8 cellular contexts compared by ENCODE assay signal in the genomic region with DNA sequence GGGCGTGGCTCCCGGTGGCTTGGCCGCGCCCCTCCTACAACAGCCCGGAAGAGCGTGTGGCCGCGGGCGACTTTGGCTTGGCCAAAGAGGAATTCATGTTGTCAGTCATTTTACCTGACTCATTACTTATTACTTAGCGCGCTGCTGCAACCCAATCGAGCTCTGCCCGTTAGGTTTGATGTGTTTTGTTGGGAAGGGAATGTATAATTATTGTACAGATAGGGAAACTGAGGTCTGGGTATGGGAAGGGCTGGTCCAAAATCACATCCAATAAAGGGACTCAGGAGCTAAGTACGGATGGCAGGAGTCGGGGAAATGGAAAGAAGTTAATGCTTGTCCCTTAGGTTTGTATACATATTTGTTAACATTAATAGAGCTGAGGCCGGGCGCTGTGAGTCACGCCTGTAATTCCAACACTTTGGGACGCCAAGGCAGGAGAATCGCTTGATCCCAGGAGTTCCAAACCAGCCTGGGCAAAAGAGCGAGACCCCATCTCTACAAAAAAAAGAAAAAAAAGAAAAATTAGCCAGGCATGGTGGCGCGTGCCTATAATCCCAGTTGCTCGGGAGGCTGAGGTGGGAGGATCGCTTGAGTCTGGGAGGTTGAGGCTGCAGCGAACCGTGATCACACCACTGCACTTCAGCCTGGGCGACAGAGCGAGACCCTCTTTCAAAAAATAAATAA. TPM values are rescaled to one million over a fixed set of nuclear protein-coding genes. Genes with fewer than 3 reads are reported as not detected.
DNase-seq lines count a peak whose midpoint lies in the region; ATAC-seq and TF ChIP-seq lines count a peak whose summit lies in the region.

No MANE protein-coding gene starts in this region.

- H3K27me3 ChIP-seq in body of pancreas (no peaks in the 10 kb centered on the region), lower lobe of right lung (ENCODE audit: low read depth) (no peaks in the 10 kb centered on the region), uterus (no peaks in the 10 kb centered on the region)

- TF ChIP-seq POLR2A in body of pancreas (IDR thresholded peaks at IDR 0.05) (no peak), uterus (IDR thresholded peaks at IDR 0.05) (no peak)

- peak; percentile 62 for DNase-seq in NCI-H2081 treated with DMSO at 0.1 percent for 48 hours (lab: John Stamatoyannopoulos, UW)
- no peak for DNase-seq in NCI-H2081 (lab: John Stamatoyannopoulos, UW)
- DNase-seq in NCI-H1048 (lab: John Stamatoyannopoulos, UW), result peak; percentile 81
- DNase-seq in body of pancreas, result peak in 1 of 4 donors; percentile 96
- DNase-seq in lower lobe of right lung, result peak; percentile 94
- peak in 1 of 2 donors; percentile 34 for DNase-seq in uterus
- DNase-seq in SW480 (ENCODE audit: low spot score), result no peak

- no peak for ATAC-seq in body of pancreas
- no peak for ATAC-seq in lower lobe of right lung
- no peak for ATAC-seq in HG02571 (IDR thresholded peaks at IDR 0.05; ENCODE audit: unreplicated experiment)

- no peak overlapping the region for H3K4me3 ChIP-seq in body of pancreas
- peak overlapping the region; percentile 98 for H3K4me3 ChIP-seq in lower lobe of right lung
- H3K4me3 ChIP-seq in uterus, result peak overlapping the region; percentile 59 to 93

- intact Hi-C loops in body of pancreas (cut with DNase I) (no loop called here), lower lobe of right lung (cut with DNase I) (no loop called here), uterus (cut with DNase I; ENCODE audit: low total_unique reads) (no loop called here)

- TF ChIP-seq CTCF in body of pancreas (IDR thresholded peaks at IDR 0.05) (no peak), lower lobe of right lung (IDR thresholded peaks at IDR 0.05) (no peak), uterus (IDR thresholded peaks at IDR 0.05) (no peak)

- H3K27ac ChIP-seq in body of pancreas (peak overlapping the region; percentile 96 to 100 (median 98)), lower lobe of right lung (peak overlapping the region; percentile 100), uterus (peak overlapping the region; percentile 97 to 99)

- no peaks in the 10 kb centered on the region for H3K9me3 ChIP-seq in body of pancreas
- no peaks in the 10 kb centered on the region for H3K9me3 ChIP-seq in lower lobe of right lung
- H3K9me3 ChIP-seq in uterus, result no peaks in the 10 kb centered on the region

- WGBS in body of pancreas, 2 donors, result 41 to 49% methylated on average over 25 to 29 of the region's 29 CpGs

- peaks cover under 1 to 2% of the 10 kb centered on the region in 2 donors for H3K36me3 ChIP-seq in body of pancreas (replicated peaks in 1 of 2; ENCODE audit: insufficient read depth in 1 of 2, low read depth in 2 of 2)
- H3K36me3 ChIP-seq in lower lobe of right lung, result peaks cover 20% of the 10 kb centered on the region
- H3K36me3 ChIP-seq in uterus, result no peaks in the 10 kb centered on the region

- H3K4me1 ChIP-seq in body of pancreas (peaks cover 26% of the 10 kb centered on the region), lower lobe of right lung (peaks cover 26% of the 10 kb centered on the region), uterus (peaks cover 0 to 11% of the 10 kb centered on the region in 2 donors)

RNA-seq across cellular contexts. Expression of a gene that starts 0.6 kb away (rescaled TPM):
- total RNA-seq in body of pancreas, result 10 to 100 TPM; 21.8 to 41.9 TPM
- total RNA-seq in lower lobe of right lung, result 20.4 TPM
- 10 to 100 TPM; 14.9 to 40.0 (median 29.0) TPM for total RNA-seq in uterus

RNA-seq across cellular contexts. Expression of a gene that starts 36.1 kb away (rescaled TPM):
- under 1 TPM in 1 of 2 donors, not detected in 1; 0.26 TPM for total RNA-seq in body of pancreas
- 9.4 TPM for total RNA-seq in lower lobe of right lung
- total RNA-seq in uterus, result under 1 TPM in 2 of 4 donors, not detected in 2; 0.24 to 0.35 TPM

RNA-seq across cellular contexts. Expression of a gene that starts 38.2 kb away (rescaled TPM):
- 10 to 100 TPM; 20.2 to 28.7 TPM for total RNA-seq in body of pancreas
- total RNA-seq in lower lobe of right lung, result 34.7 TPM
- 10 to 100 TPM; 11.0 to 71.0 (median 40.0) TPM for total RNA-seq in uterus

RNA-seq across cellular contexts. Expression of a gene that starts 56.4 kb away (rescaled TPM):
- total RNA-seq in body of pancreas (not detected), lower lobe of right lung (1.2 TPM), uterus (under 1 TPM in 1 of 4 donors, not detected in 3; 0.35 TPM)

Comparison
In these comparisons a context has a peak if more than half of its experiments do, and no peak if none do; other contexts are left out.
1. DNase-seq: peak in NCI-H2081 treated with DMSO at 0.1 percent for 48 hours (single experiment), NCI-H1048 (single experiment) and lower lobe of right lung (single experiment); none in NCI-H2081 (0 of 2) and SW480 (single experiment).
2. H3K4me3 ChIP-seq: peak in lower lobe of right lung (single experiment) and uterus (2 of 2); none in body of pancreas (0 of 2).
3. Peak in every context shown above with its lines, with median percentiles within 50 percentile points of each other: H3K27ac ChIP-seq.